Comparison of ENCODE assay signal across 16 cellular contexts in genomic region chr18:48866856-48867255, GRCh38.
"Had no signal": no experiment of that assay in that cellular context is flagged by ENCODE, and none has a peak within 500 bp of the region (broad histone marks: within the 10 kb centered on the region; RNA-seq: fewer than 3 reads in every experiment).

No MANE protein-coding gene starts in this region.

- H3K4me1 ChIP-seq: adrenal gland, right lobe of liver had no signal

- DNase-seq: activated CD4-positive, alpha-beta T cell treated with anti-CD3 and anti-CD28 coated beads for 36 hours; activated CD8-positive, alpha-beta T cell treated with anti-CD3 and anti-CD28 coated beads for 36 hours; activated effector memory CD4-positive, alpha-beta T cell treated with Interleukin-2 at 50 U/mL for 16 hours; activated naive CD4-positive, alpha-beta T cell treated with anti-CD3 and anti-CD28 coated beads, Interleukin-2, amount 50 U/mL, for 16 hours; activated T-cell treated with anti-CD3 and anti-CD28 coated beads, Interleukin-2, amount 50 U/mL, for 4 hours; central memory CD4-positive, alpha-beta T cell; right lobe of liver; stimulated activated CD4-positive, alpha-beta T cell treated with anti-CD3 and anti-CD28 coated beads, Interleukin-1b, Interleukin-23, amount 100 ng/mL, for 48 hours had no signal

- ATAC-seq: activated CD4-positive, alpha-beta T cell treated with anti-CD3 and anti-CD28 coated beads for 36 hours; activated CD8-positive, alpha-beta T cell treated with anti-CD3 and anti-CD28 coated beads for 36 hours; activated T-cell treated with anti-CD3 and anti-CD28 coated beads, Interleukin-2, amount 50 U/mL, for 4 hours had no signal

- H3K4me3 Mint-ChIP-seq: activated CD4-positive, alpha-beta T cell treated with anti-CD3 and anti-CD28 coated beads for 36 hours; activated CD8-positive, alpha-beta T cell treated with anti-CD3 and anti-CD28 coated beads for 36 hours; activated T-cell treated with anti-CD3 and anti-CD28 coated beads, Interleukin-2, amount 50 U/mL, for 4 hours; mesothelial cell of epicardium; neural crest cell; T-helper 1 cell treated with Interleukin-12 subunit alpha and Interleukin-12 subunit beta and Interleukin-4 antibody, amounts not matched to agents 30 μg/mL and 1 μg/mL, for 36 hours had no signal

- H3K27me3 Mint-ChIP-seq: activated CD4-positive, alpha-beta T cell treated with anti-CD3 and anti-CD28 coated beads for 36 hours; activated CD8-positive, alpha-beta T cell treated with anti-CD3 and anti-CD28 coated beads for 36 hours had no signal

- H3K27me3 ChIP-seq: adrenal gland, esophagus muscularis mucosa, right lobe of liver, stomach had no signal

- H3K9me3 Mint-ChIP-seq: activated T-cell treated with anti-CD3 and anti-CD28 coated beads, Interleukin-2, amount 50 U/mL, for 4 hours; neural crest cell had no signal

- H3K4me3 ChIP-seq: adrenal gland, coronary artery, esophagus muscularis mucosa, right lobe of liver, stomach, thoracic aorta had no signal

- H3K27ac ChIP-seq: adrenal gland, right lobe of liver, stomach, thoracic aorta had no signal

- H3K36me3 ChIP-seq: adrenal gland had no signal

- H3K27ac Mint-ChIP-seq: activated CD4-positive, alpha-beta T cell treated with anti-CD3 and anti-CD28 coated beads for 36 hours; activated CD8-positive, alpha-beta T cell treated with anti-CD3 and anti-CD28 coated beads for 36 hours; mesothelial cell of epicardium; T-helper 1 cell treated with Interleukin-12 subunit alpha and Interleukin-12 subunit beta and Interleukin-4 antibody, amounts not matched to agents 30 μg/mL and 1 μg/mL, for 36 hours had no signal

- H3K9me3 ChIP-seq: adrenal gland, right lobe of liver, stomach, thoracic aorta had no signal
